11 cellular contexts compared by ENCODE assay signal in genomic region chr4:56653461-56654237, GRCh38. TPM values are rescaled to one million over a fixed set of nuclear protein-coding genes. Genes with fewer than 3 reads are reported as not detected.
DNase-seq lines count a peak whose midpoint lies in the region; ATAC-seq and TF ChIP-seq lines count a peak whose summit lies in the region.
"Had no signal": no experiment of that assay in that cellular context is flagged by ENCODE, and none has a peak within 500 bp of the region (broad histone marks: within the 10 kb centered on the region; RNA-seq: fewer than 3 reads in every experiment).

No MANE protein-coding gene starts in this region.

- H3K4me3 ChIP-seq in endocrine pancreas (ENCODE audit: control insufficient read depth, insufficient read depth, low read length) (peak overlapping the region; percentile 47), A673 (ENCODE audit: low read depth, low read length, poor library complexity, severe bottlenecking) (no peak overlapping the region)
- H3K4me3 ChIP-seq: lung, SJSA1 had no signal

- H3K27ac Mint-ChIP-seq in activated CD4-positive, alpha-beta T cell treated with anti-CD3 and anti-CD28 coated beads for 36 hours: peak overlapping the region; percentile 66
- H3K27ac Mint-ChIP-seq in T-cell: peak overlapping the region; percentile 88 to 90
- peak overlapping the region; percentile 96 for H3K27ac Mint-ChIP-seq in stimulated activated effector memory CD8-positive, alpha-beta T cell treated with anti-CD3 and anti-CD28 coated beads, Interleukin-12 subunit alpha, Interleukin-12 subunit beta, amount 100 ng/mL, for 72 hours

- H3K9ac ChIP-seq in endocrine pancreas (ENCODE audit: control insufficient read depth, insufficient read depth, low read length): no peak overlapping the region

- no TSS peak for BruUV-seq in A673 (replicated peaks; lab: Mats Ljungman, UMichigan)

- no peak for TF ChIP-seq CTCF in A673 (conservative IDR thresholded peaks at IDR 0.05; ENCODE audit: low read depth, low read length)

- peaks cover 3% of the 10 kb centered on the region for H3K9me3 Mint-ChIP-seq in activated CD4-positive, alpha-beta T cell treated with anti-CD3 and anti-CD28 coated beads for 36 hours (ENCODE audit: low read depth)
- H3K9me3 Mint-ChIP-seq in T-cell: peaks cover 0 to 4% (median 0%) of the 10 kb centered on the region in 3 donors
- H3K9me3 Mint-ChIP-seq in stimulated activated effector memory CD8-positive, alpha-beta T cell treated with anti-CD3 and anti-CD28 coated beads, Interleukin-12 subunit alpha, Interleukin-12 subunit beta, amount 100 ng/mL, for 72 hours: peaks cover 2% of the 10 kb centered on the region

- peak overlapping the region; percentile 86 for H3K4me3 Mint-ChIP-seq in activated CD4-positive, alpha-beta T cell treated with anti-CD3 and anti-CD28 coated beads for 36 hours
- H3K4me3 Mint-ChIP-seq in T-cell: peak overlapping the region; percentile 55 to 90 (median 88)
- H3K4me3 Mint-ChIP-seq in stimulated activated effector memory CD8-positive, alpha-beta T cell treated with anti-CD3 and anti-CD28 coated beads, Interleukin-12 subunit alpha, Interleukin-12 subunit beta, amount 100 ng/mL, for 72 hours: peak overlapping the region; percentile 97

- CTCF ChIA-PET in activated CD4-positive, alpha-beta T cell treated with anti-CD3 and anti-CD28 coated beads for 36 hours (lab: Charles Lee): interaction anchor here (0.6 to 6.8 kb wide), 4 partner anchors 14 to 209 kb away, joined by 3 to 65 read pairs (median 4); no protein-coding TSS in a partner anchor
- CTCF ChIA-PET in T-cell (lab: Charles Lee) (interaction anchor here in 1 of 2 donors (0.8 kb wide), 1 partner anchor 104 kb away, joined by 3 read pairs; no protein-coding TSS in a partner anchor), A673 (lab: Charles Lee) (no interaction called here)

- intact Hi-C loops in activated CD4-positive, alpha-beta T cell treated with anti-CD3 and anti-CD28 coated beads for 36 hours (cut with DNase I, micrococcal nuclease): loop anchor here (2.0 to 10.0 kb wide), 6 partner anchors 76 to 254 kb away; partner anchors contain the start of genes PAICS (in 2 of the 2), PPAT (in 2 of the 2) and REST (in 1 of the 2)
- intact Hi-C loops in A673 (cut with micrococcal nuclease; ENCODE audit: unreplicated experiment): no loop called here

- H3K9me3 ChIP-seq in endocrine pancreas (ENCODE audit: control insufficient read depth, low read length): no peaks in the 10 kb centered on the region
- H3K9me3 ChIP-seq in A673 (ENCODE audit: low read depth, low read length, poor library complexity, severe bottlenecking): no peaks in the 10 kb centered on the region
- H3K9me3 ChIP-seq: SJSA1 had no signal

- H3K4me1 ChIP-seq in endocrine pancreas (ENCODE audit: control insufficient read depth, insufficient read depth, low read length) (peaks cover 14% of the 10 kb centered on the region), A673 (ENCODE audit: insufficient read depth, low read length, poor library complexity, severe bottlenecking) (no peaks in the 10 kb centered on the region)

- H3K27me3 ChIP-seq in endocrine pancreas (ENCODE audit: control insufficient read depth, insufficient read depth, low read length) (no peaks in the 10 kb centered on the region), A673 (replicated peaks; ENCODE audit: insufficient read depth, low read depth, low read length, poor library complexity) (peaks cover 48% of the 10 kb centered on the region)

- H3K36me3 ChIP-seq in endocrine pancreas (ENCODE audit: control insufficient read depth, insufficient read depth, low read length) (no peaks in the 10 kb centered on the region), A673 (ENCODE audit: insufficient read depth, low read length, poor library complexity, severe bottlenecking) (no peaks in the 10 kb centered on the region)
- H3K36me3 ChIP-seq: SJSA1 had no signal

- POLR2A ChIA-PET in activated CD4-positive, alpha-beta T cell treated with anti-CD3 and anti-CD28 coated beads for 36 hours (lab: Charles Lee): no interaction called here
- POLR2A ChIA-PET in T-cell (lab: Charles Lee) (interaction anchor here in 1 of 2 donors (0.7 kb wide), 1 partner anchor 75 kb away, joined by 3 read pairs; no protein-coding TSS in a partner anchor), A673 (lab: Charles Lee; ENCODE audit: low non-redundant PET) (no interaction called here)

- H3K27ac ChIP-seq in A673 (ENCODE audit: low read depth, low read length, poor library complexity, severe bottlenecking): no peak overlapping the region
- H3K27ac ChIP-seq: SJSA1 had no signal

- DNase-seq in activated CD4-positive, alpha-beta T cell treated with anti-CD3 and anti-CD28 coated beads for 36 hours: peak; percentile 66
- DNase-seq in activated CD4-positive, alpha-beta T cell treated with anti-CD3 and anti-CD28 coated beads for 4 hours: no peak
- peak in 5 of 34 experiments; percentile 5 to 46 (median 19) for DNase-seq in T-cell
- DNase-seq in stimulated activated effector memory CD8-positive, alpha-beta T cell treated with anti-CD3 and anti-CD28 coated beads, Interleukin-12 subunit alpha, Interleukin-12 subunit beta, amount 100 ng/mL, for 72 hours (ENCODE audit: low spot score in 2 of 2): peak; percentile 25 to 81
- no peak for DNase-seq in NCI-H526 treated with DMSO at 0.1 percent for 48 hours (lab: John Stamatoyannopoulos, UW)
- no peak for DNase-seq in A673 (ENCODE audit: low spot score)
- no peak for DNase-seq in HUDEP-2 (lab: John Stamatoyannopoulos, UW; ENCODE audit: unreplicated experiment in 76 of 76)
- DNase-seq: NCI-H1436 treated with DMSO at 0.1 percent for 48 hours had no signal

- ATAC-seq in activated CD4-positive, alpha-beta T cell treated with anti-CD3 and anti-CD28 coated beads for 36 hours: peak; percentile 30
- ATAC-seq in T-cell (replicated peaks in 1 of 4): peak in 3 of 4 experiments; percentile 28 to 56 (median 43)
- ATAC-seq in stimulated activated effector memory CD8-positive, alpha-beta T cell treated with anti-CD3 and anti-CD28 coated beads, Interleukin-12 subunit alpha, Interleukin-12 subunit beta, amount 100 ng/mL, for 72 hours: peak; percentile 47

- peaks cover 12% of the 10 kb centered on the region for H3K27me3 Mint-ChIP-seq in activated CD4-positive, alpha-beta T cell treated with anti-CD3 and anti-CD28 coated beads for 36 hours
- H3K27me3 Mint-ChIP-seq in T-cell: peaks cover 9 to 24% of the 10 kb centered on the region in 2 donors

- peaks cover 24% of the 10 kb centered on the region for H3K36me3 Mint-ChIP-seq in activated CD4-positive, alpha-beta T cell treated with anti-CD3 and anti-CD28 coated beads for 36 hours (ENCODE audit: low read depth)
- H3K36me3 Mint-ChIP-seq in T-cell: peaks cover 3% of the 10 kb centered on the region
- peaks cover 77% of the 10 kb centered on the region for H3K36me3 Mint-ChIP-seq in stimulated activated effector memory CD8-positive, alpha-beta T cell treated with anti-CD3 and anti-CD28 coated beads, Interleukin-12 subunit alpha, Interleukin-12 subunit beta, amount 100 ng/mL, for 72 hours

- peaks cover 77% of the 10 kb centered on the region for H3K4me1 Mint-ChIP-seq in activated CD4-positive, alpha-beta T cell treated with anti-CD3 and anti-CD28 coated beads for 36 hours
- H3K4me1 Mint-ChIP-seq in T-cell: peaks cover 52 to 77% (median 65%) of the 10 kb centered on the region in 3 donors
- peaks cover 60% of the 10 kb centered on the region for H3K4me1 Mint-ChIP-seq in stimulated activated effector memory CD8-positive, alpha-beta T cell treated with anti-CD3 and anti-CD28 coated beads, Interleukin-12 subunit alpha, Interleukin-12 subunit beta, amount 100 ng/mL, for 72 hours

RNA-seq across cellular contexts. Expression of gene HOPX, which starts 27.4 kb away (rescaled TPM):
- 10 to 100 TPM; 56.3 to 83.9 TPM for total RNA-seq in activated CD4-positive, alpha-beta T cell treated with anti-CD3 and anti-CD28 coated beads for 36 hours
- 10 to 100 TPM in 4 of 5 donors, 1 to 10 TPM in 1; 6.3 to 34.9 (median 23.4) TPM for total RNA-seq in T-cell
- total RNA-seq in A673 (2021): not detected in 2 replicates

Comparison
In these comparisons a context has a peak if more than half of its experiments do, and no peak if none do; other contexts are left out.
1. DNase-seq: peak in activated CD4-positive, alpha-beta T cell treated with anti-CD3 and anti-CD28 coated beads for 36 hours (single experiment) and stimulated activated effector memory CD8-positive, alpha-beta T cell treated with anti-CD3 and anti-CD28 coated beads, Interleukin-12 subunit alpha, Interleukin-12 subunit beta, amount 100 ng/mL, for 72 hours (2 of 2); none in activated CD4-positive, alpha-beta T cell treated with anti-CD3 and anti-CD28 coated beads for 4 hours (0 of 2), NCI-H526 treated with DMSO at 0.1 percent for 48 hours (single experiment), A673 (single experiment) and HUDEP-2 (0 of 76).
2. Peak in every context shown above with its lines, with median percentiles within 50 percentile points of each other: ATAC-seq, H3K27ac Mint-ChIP-seq and H3K4me3 Mint-ChIP-seq.